18 cellular contexts compared by ENCODE assay signal in the genomic region with DNA sequence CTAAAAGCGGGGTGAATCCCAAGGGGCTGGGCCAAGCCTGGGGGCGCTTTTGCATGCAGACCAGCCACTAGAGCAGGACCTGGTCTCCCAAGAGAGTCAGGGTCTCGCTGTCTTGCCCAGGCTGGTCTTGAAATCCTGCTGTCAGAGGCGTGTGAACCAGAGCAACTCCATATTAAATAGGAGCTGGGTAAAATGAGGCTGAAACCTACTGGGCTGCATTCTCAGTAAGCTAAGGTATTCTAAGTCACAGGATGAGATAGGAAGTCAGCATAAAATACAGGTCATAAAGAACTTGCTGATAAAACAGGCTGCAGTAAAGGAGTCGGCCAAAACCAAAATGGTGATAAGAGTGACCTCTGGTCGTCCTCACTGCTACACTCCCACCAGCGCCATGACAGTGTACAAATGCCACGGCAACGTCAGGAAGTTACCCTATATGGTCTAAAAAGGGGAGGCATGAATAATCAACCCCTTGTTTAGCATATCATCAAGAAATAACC. TPM values are rescaled to one million over a fixed set of nuclear protein-coding genes. Genes with fewer than 3 reads are reported as not detected.
DNase-seq lines count a peak whose midpoint lies in the region; TF ChIP-seq lines count a peak whose summit lies in the region.
"Had no signal": no experiment of that assay in that cellular context is flagged by ENCODE, and none has a peak within 500 bp of the region (broad histone marks: within the 10 kb centered on the region; RNA-seq: fewer than 3 reads in every experiment).

No MANE protein-coding gene starts in this region.

- H3K9me2 ChIP-seq in OCI-LY1 (ENCODE audit: low read depth, low read length), result no peaks in the 10 kb centered on the region

- H2AK5ac ChIP-seq in trophoblast cell (ENCODE audit: low read length), result no peak overlapping the region

- POLR2A ChIA-PET in HEK293 (lab: Yijun Ruan, JAX), result interaction anchor here (0.7 to 1.0 kb wide), 2 partner anchors 10 to 19 kb away, joined by 3 to 4 read pairs; a partner anchor contains a TSS

- TF ChIP-seq CTCF in HEK293 (tag by site-specific recombination; IDR thresholded peaks at IDR 0.05) (no peak), OCI-LY1 (IDR thresholded peaks at IDR 0.05; ENCODE audit: low read length) (no peak), choroid plexus epithelial cell (conservative IDR thresholded peaks at IDR 0.05; ENCODE audit: low read depth, low read length) (no peak)

- H2AFZ ChIP-seq in OCI-LY1 (ENCODE audit: low read length) (no peak overlapping the region), trophoblast cell (ENCODE audit: insufficient read depth, low read length, poor library complexity) (no peak overlapping the region)
- H2AFZ ChIP-seq: neural progenitor cell had no signal

- H3K9ac ChIP-seq in OCI-LY1 (ENCODE audit: low read length) (no peak overlapping the region), trophoblast cell (ENCODE audit: low read length) (no peak overlapping the region)
- H3K9ac ChIP-seq: neural progenitor cell had no signal

- no peak overlapping the region for H3K4ac ChIP-seq in trophoblast cell (ENCODE audit: low read depth, low read length)

- no peak overlapping the region for H3K14ac ChIP-seq in trophoblast cell (ENCODE audit: low read length)

- H3K23ac ChIP-seq in trophoblast cell (ENCODE audit: low read length), result no peak overlapping the region

- peaks cover 4% of the 10 kb centered on the region; the same call in 1 of the 2 replicates for H3K4me1 ChIP-seq in HEK293 (ENCODE audit: control insufficient read depth, insufficient read depth, low read length)
- H3K4me1 ChIP-seq in OCI-LY1 (ENCODE audit: insufficient read depth, low read length, severe bottlenecking), result no peaks in the 10 kb centered on the region
- peaks cover 7 to 11% of the 10 kb centered on the region in 2 experiments for H3K4me1 ChIP-seq in trophoblast cell (ENCODE audit: control insufficient read depth in 1 of 2, insufficient read depth in 2 of 2, low read length in 2 of 2)

- no peaks in the 10 kb centered on the region for H3K79me2 ChIP-seq in OCI-LY1 (ENCODE audit: insufficient read depth, low read length)
- H3K79me2 ChIP-seq in trophoblast cell (ENCODE audit: control insufficient read depth, insufficient read depth, low read length, poor library complexity), result no peaks in the 10 kb centered on the region

- H2BK12ac ChIP-seq in trophoblast cell (ENCODE audit: low read length), result no peak overlapping the region

- peaks cover 1% of the 10 kb centered on the region for H3K79me1 ChIP-seq in trophoblast cell (ENCODE audit: low read length)

- no peaks in the 10 kb centered on the region for H4K20me1 ChIP-seq in OCI-LY1 (ENCODE audit: insufficient read depth, low read length)

- H3K27me3 ChIP-seq in OCI-LY1 (ENCODE audit: insufficient read depth, low read length) (no peaks in the 10 kb centered on the region), trophoblast cell (ENCODE audit: insufficient read depth, low read length) (no peaks in the 10 kb centered on the region)
- H3K27me3 ChIP-seq: MG63 had no signal

- H3K4me2 ChIP-seq in OCI-LY1 (ENCODE audit: low read length), result peak overlapping the region; percentile 3; the same call in 1 of the 2 replicates
- no peak overlapping the region for H3K4me2 ChIP-seq in trophoblast cell (ENCODE audit: low read length)

- H3K36me3 ChIP-seq in HEK293 (ENCODE audit: control insufficient read depth in 2 of 2, insufficient read depth in 1 of 2, low read length in 2 of 2), result no peaks in the 10 kb centered on the region
- no peaks in the 10 kb centered on the region for H3K36me3 ChIP-seq in OCI-LY1 (ENCODE audit: insufficient read depth, low read length)
- no peaks in the 10 kb centered on the region for H3K36me3 ChIP-seq in trophoblast cell (ENCODE audit: control insufficient read depth in 1 of 2, insufficient read depth in 2 of 2, low read length in 2 of 2)
- H3K36me3 ChIP-seq: MG63, neural progenitor cell, sigmoid colon had no signal

- no peak overlapping the region for H4K8ac ChIP-seq in trophoblast cell (ENCODE audit: low read depth, low read length)

- H4K91ac ChIP-seq in trophoblast cell (ENCODE audit: low read depth, low read length), result peak overlapping the region; percentile 23

- DNase-seq in choroid plexus epithelial cell (ENCODE audit: low read depth), result peak; percentile 27
- DNase-seq in trophoblast cell, result no peak
- DNase-seq in 8988T, result no peak
- no peak for DNase-seq in hippocampal formation (lab: John Stamatoyannopoulos, UW)
- no peak for DNase-seq in D341Med (ENCODE audit: low spot score)
- DNase-seq in SIG-M5 treated with dmso at 0.1 percent for 504 hours (lab: John Stamatoyannopoulos, UW; ENCODE audit: unreplicated experiment), result no peak
- DNase-seq: activated B cell treated with CpG ODN at 0.5 μM for 24 hours; activated CD8-positive, alpha-beta memory T cell treated with anti-CD3 and anti-CD28 coated beads, Interleukin-2, amount 50 U/mL, for 48 hours; activated naive CD8-positive, alpha-beta T cell treated with anti-CD3 and anti-CD28 coated beads for 36 hours; cerebellar nuclear complex; head of caudate nucleus; NCI-H2081 treated with DMSO at 0.1 percent for 48 hours; NK-92 treated with Interleukin-12 subunit alpha and Interleukin-12 subunit beta, amount 100 ng/mL, for 24 hours; sigmoid colon had no signal

- no peak overlapping the region for H3K4me3 ChIP-seq in HEK293 (ENCODE audit: low read depth, low read length)
- H3K4me3 ChIP-seq in OCI-LY1 (ENCODE audit: low read depth, low read length, poor library complexity, severe bottlenecking), result no peak overlapping the region
- no peak overlapping the region for H3K4me3 ChIP-seq in choroid plexus epithelial cell (ENCODE audit: low read depth, low read length)
- no peak overlapping the region for H3K4me3 ChIP-seq in trophoblast cell (ENCODE audit: low read depth, low read length)
- H3K4me3 ChIP-seq: MG63, neural progenitor cell, sigmoid colon had no signal

- H3K9me3 ChIP-seq in HEK293 (ENCODE audit: control insufficient read depth, insufficient read depth, low read depth, low read length) (no peaks in the 10 kb centered on the region), OCI-LY1 (ENCODE audit: low read length) (no peaks in the 10 kb centered on the region), trophoblast cell (ENCODE audit: insufficient read depth, low read depth, low read length) (no peaks in the 10 kb centered on the region)
- H3K9me3 ChIP-seq: MG63, sigmoid colon had no signal

- WGBS in trophoblast cell (ENCODE audit: extremely low coverage, insufficient coverage, insufficient read length), result no CpG with 5 or more reads among the region's 9 CpGs

- H4K12ac ChIP-seq in trophoblast cell (ENCODE audit: low read depth, low read length), result no peak overlapping the region

- H2BK5ac ChIP-seq in trophoblast cell (ENCODE audit: low read depth, low read length, poor library complexity), result peak overlapping the region; percentile 37

- H3K18ac ChIP-seq in trophoblast cell (ENCODE audit: low read length), result no peak overlapping the region

- H3F3A ChIP-seq in OCI-LY1 (ENCODE audit: insufficient read depth, low read length), result no peaks in the 10 kb centered on the region

- CTCF ChIA-PET in HEK293 (lab: Yijun Ruan, JAX), result interaction anchor here (1.7 to 2.4 kb wide), 2 partner anchors 10 to 391 kb away, joined by 6 to 15 read pairs; no protein-coding TSS in a partner anchor

- no peak overlapping the region for H3K27ac ChIP-seq in HEK293 (ENCODE audit: extremely low read depth, low read depth, low read length)
- no peak overlapping the region for H3K27ac ChIP-seq in OCI-LY1 (ENCODE audit: low read depth, low read length, poor library complexity, severe bottlenecking)
- peak overlapping the region; percentile 7 for H3K27ac ChIP-seq in trophoblast cell (ENCODE audit: low read depth, low read length)
- H3K27ac ChIP-seq: neural progenitor cell, sigmoid colon had no signal

- H2BK120ac ChIP-seq in trophoblast cell (ENCODE audit: insufficient read depth, low read length, poor library complexity), result peak overlapping the region; percentile 44

TF ChIP-seq in HEK293, 187 proteins besides CTCF, POLR2A, EP300 and RAD21:
- TF ChIP-seq ZNF433 (tag by site-specific recombination; IDR thresholded peaks at IDR 0.05; ENCODE audit: low read depth) (no peak), ZNF416 (tag by site-specific recombination; IDR thresholded peaks at IDR 0.05) (no peak)
- TF ChIP-seq, protein P1, sequence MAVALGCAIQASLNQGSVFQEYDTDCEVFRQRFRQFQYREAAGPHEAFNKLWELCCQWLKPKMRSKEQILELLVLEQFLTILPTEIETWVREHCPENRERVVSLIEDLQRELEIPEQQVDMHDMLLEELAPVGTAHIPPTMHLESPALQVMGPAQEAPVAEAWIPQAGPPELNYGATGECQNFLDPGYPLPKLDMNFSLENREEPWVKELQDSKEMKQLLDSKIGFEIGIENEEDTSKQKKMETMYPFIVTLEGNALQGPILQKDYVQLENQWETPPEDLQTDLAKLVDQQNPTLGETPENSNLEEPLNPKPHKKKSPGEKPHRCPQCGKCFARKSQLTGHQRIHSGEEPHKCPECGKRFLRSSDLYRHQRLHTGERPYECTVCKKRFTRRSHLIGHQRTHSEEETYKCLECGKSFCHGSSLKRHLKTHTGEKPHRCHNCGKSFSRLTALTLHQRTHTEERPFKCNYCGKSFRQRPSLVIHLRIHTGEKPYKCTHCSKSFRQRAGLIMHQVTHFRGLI (tag by site-specific recombination; IDR thresholded peaks at IDR 0.05), result no peak
- TF ChIP-seq, protein P2, sequence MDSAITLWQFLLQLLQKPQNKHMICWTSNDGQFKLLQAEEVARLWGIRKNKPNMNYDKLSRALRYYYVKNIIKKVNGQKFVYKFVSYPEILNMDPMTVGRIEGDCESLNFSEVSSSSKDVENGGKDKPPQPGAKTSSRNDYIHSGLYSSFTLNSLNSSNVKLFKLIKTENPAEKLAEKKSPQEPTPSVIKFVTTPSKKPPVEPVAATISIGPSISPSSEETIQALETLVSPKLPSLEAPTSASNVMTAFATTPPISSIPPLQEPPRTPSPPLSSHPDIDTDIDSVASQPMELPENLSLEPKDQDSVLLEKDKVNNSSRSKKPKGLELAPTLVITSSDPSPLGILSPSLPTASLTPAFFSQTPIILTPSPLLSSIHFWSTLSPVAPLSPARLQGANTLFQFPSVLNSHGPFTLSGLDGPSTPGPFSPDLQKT (IDR thresholded peaks at IDR 0.05; ENCODE audit: borderline replicate concordance, low read depth, low read length), result peak; percentile 92; the same call in 1 of the 2 replicates

RNA-seq across cellular contexts. Expression of a gene that starts 13.5 kb away (rescaled TPM):
- polyA plus RNA-seq in trophoblast cell (2013), result 4.3 and 4.7 TPM in 2 replicates

RNA-seq across cellular contexts. Expression of a gene that starts 18.9 kb away (rescaled TPM):
- polyA plus RNA-seq in trophoblast cell (2013), result 35.0 and 42.5 TPM in 2 replicates
